In genomic region chr3:180409170-180409569, GRCh38 we compare ENCODE assay signal across 1 cellular context.
TF ChIP-seq lines count a peak whose summit lies in the region.

No MANE protein-coding gene starts in this region.

TF ChIP-seq in HepG2, 621 proteins besides CTCF, POLR2A, EP300 and RAD21 (continued from another document):
- no peak for TF ChIP-seq HIC2 (CRISPR knock-in tag; IDR thresholded peaks at IDR 0.05; ENCODE audit: low read depth)
